ENCODE assay signal across 26 cellular contexts in genomic region chr4:133597252-133597651, GRCh38.
"Had no signal": no experiment of that assay in that cellular context is flagged by ENCODE, and none has a peak within 500 bp of the region (broad histone marks: within the 10 kb centered on the region; RNA-seq: fewer than 3 reads in every experiment).

No MANE protein-coding gene starts in this region.

- H3K27ac ChIP-seq: colonic mucosa, esophagus squamous epithelium, foreskin keratinocyte, gastroesophageal sphincter, heart left ventricle, hepatocyte, lower lobe of right lung, ovary, psoas muscle, skin epidermis, spleen, testis, tibial artery had no signal

- H3K4me3 ChIP-seq: colonic mucosa, esophagus squamous epithelium, gastroesophageal sphincter, heart left ventricle, hepatocyte, lower lobe of right lung, ovary, psoas muscle, skin epidermis, spleen, testis, tibial artery had no signal

- H3K9me3 ChIP-seq: colonic mucosa, esophagus squamous epithelium, gastroesophageal sphincter, heart left ventricle, lower lobe of right lung, ovary, psoas muscle, spleen, testis, tibial artery had no signal

- ATAC-seq: foreskin keratinocyte; gastroesophageal sphincter; heart left ventricle; left ventricle myocardium superior; lower lobe of right lung; natural killer cell; psoas muscle; right cardiac atrium; stimulated activated memory B cell treated with anti-CD40 and anti-IgM and Interleukin-4, amounts not matched to agents 10 μg/mL and 1 μg/mL and 100 μg/mL, for 72 hours; stimulated activated naive CD8-positive, alpha-beta T cell treated with anti-CD3 and anti-CD28 coated beads, Interleukin-15, Interleukin-2, amounts not matched to agents 100 U/mL and 50 U/mL, for 24 hours had no signal

- H3K36me3 Mint-ChIP-seq: natural killer cell; stimulated activated memory B cell treated with anti-CD40 and anti-IgM and Interleukin-4, amounts not matched to agents 10 μg/mL and 1 μg/mL and 100 μg/mL, for 72 hours; type B pancreatic cell had no signal

- H3K36me3 ChIP-seq: colonic mucosa, esophagus squamous epithelium, gastroesophageal sphincter, heart left ventricle, lower lobe of right lung, ovary, spleen, tibial artery had no signal

- DNase-seq: colonic mucosa; effector memory CD4-positive, alpha-beta T cell; esophagus squamous epithelium; heart left ventricle; islet precursor cell; left ventricle myocardium superior; lower lobe of right lung; natural killer cell; occipital lobe; ovary; posterior cingulate gyrus; psoas muscle; right cardiac atrium; spleen; stimulated activated CD4-positive, alpha-beta T cell treated with anti-CD3 and anti-CD28 coated beads, Interleukin-4, amount 100 ng/mL, for 4 hours; stimulated activated naive CD8-positive, alpha-beta T cell treated with anti-CD3 and anti-CD28 coated beads, Interleukin-15, Interleukin-2, amounts not matched to agents 100 U/mL and 50 U/mL, for 24 hours; substantia nigra; testis; tibial artery had no signal

- H3K27ac Mint-ChIP-seq: dendritic cell treated with granulocyte-macrophage colony-stimulating factor and Interleukin-4, amounts not matched to agents 40 ng/mL and 50 ng/mL, for 4 days; natural killer cell; stimulated activated memory B cell treated with anti-CD40 and anti-IgM and Interleukin-4, amounts not matched to agents 10 μg/mL and 1 μg/mL and 100 μg/mL, for 72 hours; type B pancreatic cell had no signal

- H3K4me3 Mint-ChIP-seq: dendritic cell treated with granulocyte-macrophage colony-stimulating factor and Interleukin-4, amounts not matched to agents 40 ng/mL and 50 ng/mL, for 4 days; natural killer cell; stimulated activated memory B cell treated with anti-CD40 and anti-IgM and Interleukin-4, amounts not matched to agents 10 μg/mL and 1 μg/mL and 100 μg/mL, for 72 hours; type B pancreatic cell had no signal

- H3K27me3 Mint-ChIP-seq: dendritic cell treated with granulocyte-macrophage colony-stimulating factor and Interleukin-4, amounts not matched to agents 40 ng/mL and 50 ng/mL, for 4 days; stimulated activated memory B cell treated with anti-CD40 and anti-IgM and Interleukin-4, amounts not matched to agents 10 μg/mL and 1 μg/mL and 100 μg/mL, for 72 hours; type B pancreatic cell had no signal

- H3K9me3 Mint-ChIP-seq: dendritic cell treated with granulocyte-macrophage colony-stimulating factor and Interleukin-4, amounts not matched to agents 40 ng/mL and 50 ng/mL, for 4 days; stimulated activated memory B cell treated with anti-CD40 and anti-IgM and Interleukin-4, amounts not matched to agents 10 μg/mL and 1 μg/mL and 100 μg/mL, for 72 hours; type B pancreatic cell had no signal

- H3K27me3 ChIP-seq: colonic mucosa, esophagus squamous epithelium, foreskin keratinocyte, gastroesophageal sphincter, heart left ventricle, hepatocyte, ovary, spleen, testis, tibial artery had no signal

- H3K4me1 ChIP-seq: colonic mucosa, esophagus squamous epithelium, gastroesophageal sphincter, heart left ventricle, lower lobe of right lung, psoas muscle, spleen, testis, tibial artery had no signal

- H3K4me1 Mint-ChIP-seq: natural killer cell; stimulated activated memory B cell treated with anti-CD40 and anti-IgM and Interleukin-4, amounts not matched to agents 10 μg/mL and 1 μg/mL and 100 μg/mL, for 72 hours had no signal
